ENCODE assay signal across 17 cellular contexts in genomic region chr10:105502076-105502475, GRCh38.
DNase-seq lines count a peak whose midpoint lies in the region; TF ChIP-seq lines count a peak whose summit lies in the region.
"Had no signal": no experiment of that assay in that cellular context is flagged by ENCODE, and none has a peak within 500 bp of the region (broad histone marks: within the 10 kb centered on the region; RNA-seq: fewer than 3 reads in every experiment).

No MANE protein-coding gene starts in this region.

- H3K4me2 ChIP-seq in MM.1S (ENCODE audit: low read depth, low read length), result peak overlapping the region; percentile 21; the same call in 1 of the 2 replicates
- H3K4me2 ChIP-seq: BLaER1 had no signal

- no peaks in the 10 kb centered on the region for H3K27me3 Mint-ChIP-seq in CD4-positive, alpha-beta memory T cell

- no peaks in the 10 kb centered on the region for H3K4me1 Mint-ChIP-seq in CD4-positive, alpha-beta memory T cell
- H3K4me1 Mint-ChIP-seq: CD14-positive monocyte; CD4-positive, CD25-positive, alpha-beta regulatory T cell had no signal

- CTCF ChIA-PET in CD4-positive, alpha-beta memory T cell (lab: Charles Lee; ENCODE audit: partially characterized antibody), result no interaction called here

- no peaks in the 10 kb centered on the region for H4K20me1 ChIP-seq in MM.1S (ENCODE audit: insufficient read depth, low read length)
- H4K20me1 ChIP-seq: BLaER1 had no signal

- no peak overlapping the region for H3K9ac ChIP-seq in MM.1S (ENCODE audit: low read length)
- H3K9ac ChIP-seq: BLaER1 had no signal

- no peak for TF ChIP-seq CTCF in MM.1S (IDR thresholded peaks at IDR 0.05; ENCODE audit: low read length)

- no peaks in the 10 kb centered on the region for H3K9me3 ChIP-seq in MM.1S (replicated peaks; ENCODE audit: insufficient read depth, low read length)
- H3K9me3 ChIP-seq in CD4-positive, alpha-beta memory T cell (ENCODE audit: control insufficient read depth in 1 of 2, low read length in 2 of 2), result no peaks in the 10 kb centered on the region
- H3K9me3 ChIP-seq: BE2C, BLaER1, Caco-2 had no signal

- H3K4me3 Mint-ChIP-seq in CD4-positive, alpha-beta memory T cell, result no peak overlapping the region
- H3K4me3 Mint-ChIP-seq: CD14-positive monocyte; CD4-positive, CD25-positive, alpha-beta regulatory T cell; CD8-positive, alpha-beta T cell had no signal

- no peaks in the 10 kb centered on the region for H3K79me2 ChIP-seq in MM.1S (ENCODE audit: low read length)

- peaks cover 0 to 12% (median 0%) of the 10 kb centered on the region in 8 donors for H3K9me3 Mint-ChIP-seq in CD4-positive, alpha-beta memory T cell

- H3K27ac Mint-ChIP-seq in CD4-positive, alpha-beta memory T cell, result no peak overlapping the region
- H3K27ac Mint-ChIP-seq: CD14-positive monocyte; CD4-positive, CD25-positive, alpha-beta regulatory T cell; CD8-positive, alpha-beta T cell had no signal

- DNase-seq in MM.1S (peak; percentile 67), left kidney (ENCODE audit: low read depth, low spot score) (peak; percentile 51), inferior parietal cortex (ENCODE audit: extremely low spot score) (no peak), KBM-7 (no peak)
- no peak for DNase-seq in CD4-positive, alpha-beta memory T cell
- DNase-seq: 8988T; ACHN; BE2C; C1 segment of cervical spinal cord; Caco-2; Calu3; CD4-positive, CD25-positive, alpha-beta regulatory T cell; CD8-positive, alpha-beta T cell; DMS79 treated with DMSO at 0.1 percent for 48 hours; GF-D8 had no signal

- no peaks in the 10 kb centered on the region for H3K36me3 ChIP-seq in MM.1S (replicated peaks; ENCODE audit: insufficient read depth, low read length)
- no peaks in the 10 kb centered on the region for H3K36me3 ChIP-seq in CD4-positive, alpha-beta memory T cell (ENCODE audit: insufficient read depth, low read length)
- H3K36me3 ChIP-seq: BE2C, BLaER1 had no signal

- no peaks in the 10 kb centered on the region for H3F3A ChIP-seq in MM.1S (ENCODE audit: insufficient read depth, low read length)

- H3K9me2 ChIP-seq in MM.1S (replicated peaks; ENCODE audit: insufficient read depth, low read length), result no peaks in the 10 kb centered on the region

- H3K4me1 ChIP-seq in MM.1S (ENCODE audit: low read length), result peaks cover 6% of the 10 kb centered on the region
- no peaks in the 10 kb centered on the region for H3K4me1 ChIP-seq in CD4-positive, alpha-beta memory T cell (ENCODE audit: insufficient read depth, low read length)
- H3K4me1 ChIP-seq: BE2C, BLaER1, Caco-2 had no signal

- POLR2A ChIA-PET in CD4-positive, alpha-beta memory T cell (lab: Charles Lee; ENCODE audit: partially characterized antibody), result no interaction called here

- in situ Hi-C loops in KBM-7 (cut with MboI; ENCODE audit: low pct_unique_long_range_greater_than_20kb, low sequenced_read_pairs), result no loop called here

- intact Hi-C loops in CD4-positive, alpha-beta memory T cell (cut with micrococcal nuclease), result no loop called here

- H3K4me3 ChIP-seq in MM.1S (ENCODE audit: low read length), result no peak overlapping the region
- no peak overlapping the region for H3K4me3 ChIP-seq in CD4-positive, alpha-beta memory T cell (ENCODE audit: low read length in 2 of 2)
- H3K4me3 ChIP-seq: BLaER1 had no signal

- no peaks in the 10 kb centered on the region for H3K36me3 Mint-ChIP-seq in CD4-positive, alpha-beta memory T cell
- H3K36me3 Mint-ChIP-seq: CD14-positive monocyte; CD4-positive, CD25-positive, alpha-beta regulatory T cell; CD8-positive, alpha-beta T cell had no signal

- H2AFZ ChIP-seq in MM.1S (ENCODE audit: low read length), result no peak overlapping the region

- H3K27me3 ChIP-seq in MM.1S (replicated peaks; ENCODE audit: insufficient read depth, low read length), result no peaks in the 10 kb centered on the region
- no peaks in the 10 kb centered on the region for H3K27me3 ChIP-seq in CD4-positive, alpha-beta memory T cell (ENCODE audit: insufficient read depth, low read length)
- H3K27me3 ChIP-seq: BE2C, BLaER1 had no signal

- peak overlapping the region; percentile 48; the same call in 1 of the 2 replicates for H3K27ac ChIP-seq in MM.1S (ENCODE audit: low read length)
- H3K27ac ChIP-seq in CD4-positive, alpha-beta memory T cell (ENCODE audit: low read depth, low read length), result no peak overlapping the region
- H3K27ac ChIP-seq: BLaER1 had no signal

Comparison
In these comparisons a context has a peak if more than half of its experiments do, and no peak if none do; other contexts are left out.
1. DNase-seq: peak in MM.1S (single experiment) and left kidney (single experiment); none in inferior parietal cortex (single experiment), KBM-7 (single experiment) and CD4-positive, alpha-beta memory T cell (0 of 5).